8 cellular contexts compared by ENCODE assay signal in the genomic region with DNA sequence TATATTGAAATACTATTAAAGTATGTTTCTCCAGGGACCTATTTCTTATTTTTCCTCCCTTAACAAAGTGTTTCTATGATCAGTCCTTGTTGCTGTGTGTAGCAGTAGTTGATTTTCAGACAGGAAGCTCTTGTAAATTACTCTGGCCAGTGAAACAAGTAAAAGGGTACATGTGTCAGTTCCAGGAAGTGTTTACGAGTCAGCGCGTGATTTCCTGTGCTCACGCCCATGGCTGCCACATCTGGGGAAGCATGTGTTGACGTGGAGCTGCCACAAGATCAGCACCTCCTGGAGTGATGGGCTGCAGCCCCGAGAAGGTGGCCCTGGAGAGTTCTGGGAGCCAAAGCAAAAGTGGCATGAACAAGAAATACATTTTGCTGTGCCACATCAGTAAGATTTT. TPM values are rescaled to one million over a fixed set of nuclear protein-coding genes. Genes with fewer than 3 reads are reported as not detected.
A peak's percentile ranks its signal among the peaks of the same experiment; 100 is the strongest.
DNase-seq lines count a peak whose midpoint lies in the region; ATAC-seq and TF ChIP-seq lines count a peak whose summit lies in the region.

No MANE protein-coding gene starts in this region.

- peaks cover 0 to 2% (median 0%) of the 10 kb centered on the region in 7 donors for H3K9me3 Mint-ChIP-seq in CD14-positive monocyte

- ATAC-seq in HG03108 (IDR thresholded peaks at IDR 0.05; ENCODE audit: unreplicated experiment) (peak; percentile 59), esophagus mucosa (peak; percentile 25), HG02870 (IDR thresholded peaks at IDR 0.05; ENCODE audit: unreplicated experiment) (no peak)

- no peak overlapping the region for H3K4me3 ChIP-seq in foreskin fibroblast (ENCODE audit: low read depth in 1 of 2, low read length in 2 of 2)

- DNase-seq in CD14-positive monocyte (ENCODE audit: low spot score) = peak; percentile 58
- peak; percentile 63 to 65 for DNase-seq in activated CD4-positive, alpha-beta T cell treated with anti-CD3 and anti-CD28 coated beads, Interleukin-2, amount 50 U/mL, for 4 hours
- DNase-seq in stimulated activated CD4-positive, alpha-beta T cell treated with anti-CD3 and anti-CD28 coated beads, Interleukin-1b, Interleukin-23, amount 100 ng/mL, for 1 hour (ENCODE audit: low read depth in 2 of 2) = peak; percentile 6 to 34
- no peak for DNase-seq in NCI-H2107 (lab: John Stamatoyannopoulos, UW)
- no peak for DNase-seq in foreskin fibroblast

- peak overlapping the region in 1 of 7 donors; percentile 39 for H3K27ac Mint-ChIP-seq in CD14-positive monocyte

- H3K36me3 Mint-ChIP-seq in CD14-positive monocyte = no peaks in the 10 kb centered on the region

- H3K4me3 Mint-ChIP-seq in CD14-positive monocyte = peak overlapping the region in 1 of 2 donors; percentile 53

- TF ChIP-seq CTCF in CD14-positive monocyte (IDR thresholded peaks at IDR 0.05) = no peak
- TF ChIP-seq CTCF in foreskin fibroblast (IDR thresholded peaks at IDR 0.05; ENCODE audit: low read depth, low read length) = no peak

- H3K27me3 Mint-ChIP-seq in CD14-positive monocyte (ENCODE audit: low read depth in 3 of 3) = peaks cover 0 to 1% (median 0%) of the 10 kb centered on the region in 3 donors

- intact Hi-C loops in CD14-positive monocyte (cut with micrococcal nuclease) = no loop called here

- H3K4me1 Mint-ChIP-seq in CD14-positive monocyte = peaks cover 12% of the 10 kb centered on the region

RNA-seq across cellular contexts. Expression of gene GGTLC1, which starts 38.6 kb away (rescaled TPM):
- polyA plus RNA-seq in CD14-positive monocyte = not detected
- total RNA-seq in esophagus mucosa = not detected

Comparison
In these comparisons a context has a peak if more than half of its experiments do, and no peak if none do; other contexts are left out.
1. DNase-seq: peak in CD14-positive monocyte (single experiment), activated CD4-positive, alpha-beta T cell treated with anti-CD3 and anti-CD28 coated beads, Interleukin-2, amount 50 U/mL, for 4 hours (2 of 2) and stimulated activated CD4-positive, alpha-beta T cell treated with anti-CD3 and anti-CD28 coated beads, Interleukin-1b, Interleukin-23, amount 100 ng/mL, for 1 hour (2 of 2); none in NCI-H2107 (single experiment) and foreskin fibroblast (0 of 2).